8 cellular contexts compared by ENCODE assay signal in the genomic region with DNA sequence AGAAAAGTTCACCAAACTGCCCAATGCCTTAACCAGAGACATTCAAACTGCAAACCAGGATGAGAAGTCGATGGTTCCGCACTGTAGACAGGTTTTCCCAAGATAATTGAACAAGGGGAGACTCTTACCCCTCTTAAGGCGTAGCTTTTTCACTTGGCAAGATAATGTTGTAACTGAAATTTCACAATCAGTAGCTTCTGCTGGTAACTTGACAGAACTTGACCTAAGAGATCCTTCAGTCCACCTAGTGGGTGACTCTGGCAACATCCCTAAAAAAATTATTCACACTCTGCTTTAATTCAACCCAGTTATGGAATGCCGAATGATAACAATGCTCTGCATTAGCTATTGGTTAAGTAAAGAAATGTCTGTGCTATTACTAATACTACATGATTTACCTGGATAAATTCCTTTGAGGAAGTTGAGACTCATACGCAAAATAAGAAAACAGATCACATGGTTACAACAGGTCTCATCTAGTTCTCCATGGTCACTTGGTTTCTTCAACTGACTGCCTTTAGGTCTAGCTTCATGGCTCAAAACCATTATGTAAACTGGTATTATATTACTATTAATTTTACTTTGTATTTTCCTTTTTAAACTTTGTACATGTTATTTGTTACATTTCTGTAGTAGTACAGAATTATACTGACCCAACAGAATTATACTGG. TPM values are rescaled to one million over a fixed set of nuclear protein-coding genes. Genes with fewer than 3 reads are reported as not detected.
DNase-seq lines count a peak whose midpoint lies in the region; ATAC-seq and TF ChIP-seq lines count a peak whose summit lies in the region.

No MANE protein-coding gene starts in this region.

- H3K23ac ChIP-seq in mesenchymal stem cell (ENCODE audit: low read length in 2 of 2) = no peak overlapping the region

- H3K9me3 ChIP-seq in mesenchymal stem cell (ENCODE audit: control insufficient read depth, low read length) = no peaks in the 10 kb centered on the region

- H3K4me1 ChIP-seq in mesenchymal stem cell (ENCODE audit: control insufficient read depth, insufficient read depth, low read depth, low read length) = peaks cover 3% of the 10 kb centered on the region

- no peak overlapping the region for H2AK5ac ChIP-seq in mesenchymal stem cell (ENCODE audit: low read length, severe bottlenecking)

- ATAC-seq in GM19328 (IDR thresholded peaks at IDR 0.05; ENCODE audit: unreplicated experiment) = no peak

- H3K27me3 ChIP-seq in mesenchymal stem cell (ENCODE audit: control insufficient read depth in 1 of 2, insufficient read depth in 1 of 2, low read length in 2 of 2) = no peaks in the 10 kb centered on the region

- no peaks in the 10 kb centered on the region for H3K36me3 ChIP-seq in mesenchymal stem cell (ENCODE audit: control insufficient read depth in 1 of 2, insufficient read depth in 2 of 2, low read depth in 1 of 2, low read length in 2 of 2)

- H4K8ac ChIP-seq in mesenchymal stem cell (ENCODE audit: low read length) = no peak overlapping the region

- H2BK5ac ChIP-seq in mesenchymal stem cell (ENCODE audit: low read depth, low read length, poor library complexity, severe bottlenecking) = no peak overlapping the region

- no peak overlapping the region for H3K27ac ChIP-seq in mesenchymal stem cell (ENCODE audit: low read length, poor library complexity, severe bottlenecking)

- no peak overlapping the region for H3K18ac ChIP-seq in mesenchymal stem cell (ENCODE audit: low read depth in 1 of 2, low read length in 2 of 2)

- WGBS in mesenchymal stem cell = 88% methylated on average over 4 of the region's 5 CpGs

- H2BK120ac ChIP-seq in mesenchymal stem cell (ENCODE audit: low read depth, low read length) = no peak overlapping the region

- DNase-seq in GM13976 (ENCODE audit: low spot score) (peak; percentile 27), NAMALWA (ENCODE audit: low spot score) (peak; percentile 55), choroid plexus epithelial cell (ENCODE audit: low read depth) (peak; percentile 71), mesenchymal stem cell (peak; percentile 76), NCI-H2171 treated with DMSO at 0.1 percent for 48 hours (lab: John Stamatoyannopoulos, UW) (no peak), NCI-H2029 (lab: John Stamatoyannopoulos, UW) (no peak)
- DNase-seq in activated naive CD4-positive, alpha-beta T cell treated with Interleukin-2 at 50 U/mL for 16 hours = no peak

- peaks cover 15% of the 10 kb centered on the region for H3K79me1 ChIP-seq in mesenchymal stem cell (replicated peaks; ENCODE audit: low read length, poor library complexity, severe bottlenecking)

- no peak overlapping the region for H3K4me2 ChIP-seq in mesenchymal stem cell (ENCODE audit: low read length, poor library complexity, severe bottlenecking)

- no peak overlapping the region for H3K14ac ChIP-seq in mesenchymal stem cell (ENCODE audit: low read length in 2 of 2)

- no peak overlapping the region for H3K4me3 ChIP-seq in choroid plexus epithelial cell (ENCODE audit: low read depth, low read length)
- H3K4me3 ChIP-seq in mesenchymal stem cell (ENCODE audit: insufficient read depth in 1 of 2, low read depth in 1 of 2, low read length in 2 of 2) = no peak overlapping the region

- TF ChIP-seq CTCF in GM13976 (IDR thresholded peaks at IDR 0.05; ENCODE audit: borderline replicate concordance, control extremely low read depth, extremely low read depth, insufficient read depth, missing control alignments) = no peak
- TF ChIP-seq CTCF in choroid plexus epithelial cell (conservative IDR thresholded peaks at IDR 0.05; ENCODE audit: low read depth, low read length) = peak; percentile 60

- no peak overlapping the region for H4K91ac ChIP-seq in mesenchymal stem cell (ENCODE audit: low read length)

- in situ Hi-C loops in GM13976 (cut with MboI; ENCODE audit: low sequenced_read_pairs, unreplicated experiment) = no loop called here

- H3K9ac ChIP-seq in mesenchymal stem cell (ENCODE audit: low read length) = peak overlapping the region; percentile 54

- no peak overlapping the region for H2AFZ ChIP-seq in mesenchymal stem cell (ENCODE audit: low read depth, low read length)

- no peak overlapping the region for H3K4ac ChIP-seq in mesenchymal stem cell (ENCODE audit: low read depth in 1 of 2, low read length in 2 of 2)

- H2BK15ac ChIP-seq in mesenchymal stem cell (ENCODE audit: low read depth, poor library complexity, severe bottlenecking) = no peak overlapping the region

- H2BK12ac ChIP-seq in mesenchymal stem cell (ENCODE audit: low read length in 2 of 2) = no peak overlapping the region

RNA-seq across cellular contexts. Expression of a gene that starts 9.1 kb away (rescaled TPM):
- polyA plus RNA-seq in mesenchymal stem cell (2013, experiment 1 of 2) = 20.6 TPM
- polyA plus RNA-seq in mesenchymal stem cell (2013, experiment 2 of 2) = 21.3 TPM

Comparison
In these comparisons a context has a peak if more than half of its experiments do, and no peak if none do; other contexts are left out.
1. DNase-seq: peak in GM13976 (single experiment), NAMALWA (single experiment), choroid plexus epithelial cell (single experiment) and mesenchymal stem cell (single experiment); none in NCI-H2171 treated with DMSO at 0.1 percent for 48 hours (single experiment), activated naive CD4-positive, alpha-beta T cell treated with Interleukin-2 at 50 U/mL for 16 hours (single experiment) and NCI-H2029 (single experiment).